ENCODE assay signal across 8 cellular contexts in the genomic region with DNA sequence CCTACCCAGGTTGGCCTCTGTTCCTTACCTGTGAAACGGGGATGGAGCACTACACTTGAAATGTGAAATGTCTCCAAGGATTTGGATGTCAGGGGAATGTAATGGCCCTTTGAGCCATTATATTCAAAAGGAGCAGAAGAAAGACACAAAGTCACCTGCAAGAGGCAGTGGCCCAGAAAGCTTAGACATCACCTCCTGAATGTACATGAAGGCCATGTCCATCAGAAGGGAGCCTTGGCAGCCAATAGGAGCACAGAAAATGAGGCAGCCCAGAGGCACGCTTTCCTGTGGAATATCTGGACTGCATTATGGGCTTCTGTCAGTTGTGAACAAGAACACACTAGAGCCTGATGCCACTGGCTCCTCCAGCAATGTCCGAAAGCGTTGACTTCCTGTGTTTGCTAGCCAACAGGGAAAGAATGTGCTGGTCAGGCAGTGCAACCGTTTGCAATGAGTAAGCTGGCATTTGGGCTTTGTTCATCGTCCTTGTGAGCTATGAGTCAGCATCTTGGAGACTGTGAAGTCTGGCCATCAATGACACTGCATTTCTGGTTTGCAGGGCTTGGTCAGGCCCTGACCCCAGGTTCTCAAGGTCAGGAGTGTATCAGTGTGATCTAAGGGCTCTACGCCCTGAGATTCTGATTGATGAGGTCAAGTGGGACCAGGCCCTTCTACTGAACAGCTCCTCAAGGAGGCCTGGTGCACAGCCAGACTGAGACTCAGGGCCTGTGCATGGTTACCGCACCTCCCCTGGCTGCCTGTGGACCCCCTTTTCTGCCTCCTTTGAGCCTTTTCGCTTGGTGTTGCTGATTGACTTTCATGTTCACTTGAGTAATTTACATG.
A peak's percentile ranks its signal among the peaks of the same experiment; 100 is the strongest.
DNase-seq lines count a peak whose midpoint lies in the region; ATAC-seq and TF ChIP-seq lines count a peak whose summit lies in the region.

No MANE protein-coding gene starts in this region.

- no peak for TF ChIP-seq POLR2A in gastrocnemius medialis (IDR thresholded peaks at IDR 0.05)

- peaks cover 47% of the 10 kb centered on the region for H3K27me3 Mint-ChIP-seq in T-helper 17 cell

- H3K27me3 ChIP-seq in cardiac muscle cell (no peaks in the 10 kb centered on the region), gastrocnemius medialis (no peaks in the 10 kb centered on the region)

- no peak overlapping the region for H3K27ac Mint-ChIP-seq in T-helper 17 cell

- peak; percentile 27 for ATAC-seq in T-helper 17 cell
- peak; percentile 93 to 94 for ATAC-seq in gastrocnemius medialis
- ATAC-seq in HG03457 (IDR thresholded peaks at IDR 0.05; ENCODE audit: unreplicated experiment), result no peak
- ATAC-seq in GM18498 (IDR thresholded peaks at IDR 0.05; ENCODE audit: unreplicated experiment), result no peak

- TF ChIP-seq CTCF in cardiac muscle cell (IDR thresholded peaks at IDR 0.05; ENCODE audit: low read depth, low read length) (no peak), gastrocnemius medialis (IDR thresholded peaks at IDR 0.05 in 4 of 5, conservative IDR thresholded peaks at IDR 0.05 in 1 of 5) (no peak)

- H3K36me3 ChIP-seq in cardiac muscle cell, result no peaks in the 10 kb centered on the region
- H3K36me3 ChIP-seq in gastrocnemius medialis, result no peaks in the 10 kb centered on the region

- DNase-seq in GM04504 (ENCODE audit: low read depth) (peak; percentile 99), T-helper 17 cell (no peak), cardiac muscle cell (ENCODE audit: low read depth in 1 of 2, low spot score in 1 of 2) (peak; percentile 67 to 96), gastrocnemius medialis (peak; percentile 51 to 77), NCI-H187 treated with DMSO at 0.1 percent for 48 hours (lab: John Stamatoyannopoulos, UW) (no peak), NCI-H345 treated with DMSO at 0.1 percent for 48 hours (lab: John Stamatoyannopoulos, UW; ENCODE audit: unreplicated experiment) (no peak)

- H3K4me3 ChIP-seq in cardiac muscle cell (no peak overlapping the region), gastrocnemius medialis (no peak overlapping the region)

- H3K27ac ChIP-seq in cardiac muscle cell (peak overlapping the region; percentile 73), gastrocnemius medialis (peak overlapping the region; percentile 22 to 74 (median 52))

- intact Hi-C loops in gastrocnemius medialis (cut with DNase I; ENCODE audit: low total_unique reads), result no loop called here

- H3K4me1 ChIP-seq in cardiac muscle cell (ENCODE audit: low read depth) (peaks cover 51% of the 10 kb centered on the region), gastrocnemius medialis (peaks cover 0 to 26% of the 10 kb centered on the region in 2 donors)

- peaks cover 9% of the 10 kb centered on the region for H3K36me3 Mint-ChIP-seq in T-helper 17 cell (ENCODE audit: low read depth)

- H3K9me3 ChIP-seq in T-helper 17 cell (ENCODE audit: control insufficient read depth, low read length, poor library complexity, severe bottlenecking) (no peaks in the 10 kb centered on the region), cardiac muscle cell (ENCODE audit: low read depth) (no peaks in the 10 kb centered on the region), gastrocnemius medialis (no peaks in the 10 kb centered on the region)

- no peak overlapping the region for H3K4me3 Mint-ChIP-seq in T-helper 17 cell

- in situ Hi-C loops in gastrocnemius medialis (cut with MboI; ENCODE audit: low sequenced_read_pairs in 4 of 4), result no loop called here

- peaks cover 5% of the 10 kb centered on the region for H3K4me1 Mint-ChIP-seq in T-helper 17 cell

Comparison
In these comparisons a context has a peak if more than half of its experiments do, and no peak if none do; other contexts are left out.
1. DNase-seq: peak in GM04504 (single experiment), cardiac muscle cell (2 of 2) and gastrocnemius medialis (2 of 2); none in T-helper 17 cell (0 of 3), NCI-H187 treated with DMSO at 0.1 percent for 48 hours (single experiment) and NCI-H345 treated with DMSO at 0.1 percent for 48 hours (single experiment).
2. ATAC-seq: peak in T-helper 17 cell (single experiment) and gastrocnemius medialis (2 of 2); none in HG03457 (single experiment) and GM18498 (single experiment).